8 cellular contexts compared by ENCODE assay signal in the genomic region with DNA sequence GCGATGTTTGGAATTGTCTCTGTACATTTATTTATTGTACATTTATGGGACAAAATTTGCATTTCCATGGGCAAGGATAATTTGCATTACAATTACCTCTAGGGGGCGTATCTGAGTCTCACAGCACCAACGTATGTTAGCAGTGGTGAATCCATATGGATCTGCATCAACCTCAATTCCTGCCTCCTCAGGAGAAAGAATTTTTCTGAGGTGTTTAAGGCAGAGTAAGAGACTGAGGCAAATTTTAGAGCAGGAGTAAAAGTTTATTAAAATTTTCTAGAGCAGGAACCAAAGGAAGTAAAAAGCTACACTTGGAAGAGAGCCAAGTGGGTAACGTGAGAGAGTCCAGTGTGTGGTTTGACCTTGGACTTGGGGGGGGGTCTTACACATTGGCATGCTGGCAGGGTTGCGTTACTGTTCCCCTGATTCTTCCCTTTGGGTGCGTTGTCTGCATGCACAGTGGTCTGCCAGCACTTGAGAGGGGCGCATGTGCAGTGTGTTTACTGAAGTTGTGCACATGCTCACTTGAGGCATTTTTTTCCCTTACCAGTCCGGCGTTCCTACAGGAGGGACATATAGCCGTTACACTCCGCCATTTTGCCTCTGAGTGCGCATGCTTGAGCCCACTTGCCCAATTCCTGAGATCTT. TPM values are rescaled to one million over a fixed set of nuclear protein-coding genes. Genes with fewer than 3 reads are reported as not detected.
DNase-seq lines count a peak whose midpoint lies in the region; ATAC-seq and TF ChIP-seq lines count a peak whose summit lies in the region.

No MANE protein-coding gene starts in this region.

- peak overlapping the region; percentile 46 for H3K27ac Mint-ChIP-seq in neural progenitor cell
- H3K27ac Mint-ChIP-seq in CD4-positive, alpha-beta memory T cell: no peak overlapping the region

- no peak overlapping the region for H3K4me3 ChIP-seq in neural progenitor cell
- no peak overlapping the region for H3K4me3 ChIP-seq in CD4-positive, alpha-beta memory T cell (ENCODE audit: low read length in 2 of 2)

- H3K4me1 Mint-ChIP-seq in neural progenitor cell: peaks cover 39% of the 10 kb centered on the region
- no peaks in the 10 kb centered on the region for H3K4me1 Mint-ChIP-seq in CD4-positive, alpha-beta memory T cell

- TF ChIP-seq CTCF in GM13977 (IDR thresholded peaks at IDR 0.05; ENCODE audit: extremely low read depth, insufficient read depth, missing control alignments) (peak; percentile 42), neural progenitor cell (IDR thresholded peaks at IDR 0.05) (peak; percentile 89)

- peaks cover 31% of the 10 kb centered on the region for H3K27me3 ChIP-seq in neural progenitor cell
- H3K27me3 ChIP-seq in CD4-positive, alpha-beta memory T cell (ENCODE audit: insufficient read depth, low read length): no peaks in the 10 kb centered on the region

- no peak overlapping the region for H2AFZ ChIP-seq in neural progenitor cell (replicated peaks)

- peaks cover 7% of the 10 kb centered on the region for H3K27me3 Mint-ChIP-seq in neural progenitor cell (ENCODE audit: insufficient read depth, low read depth)
- no peaks in the 10 kb centered on the region for H3K27me3 Mint-ChIP-seq in CD4-positive, alpha-beta memory T cell

- H3K9ac ChIP-seq in neural progenitor cell: no peak overlapping the region

- peaks cover 23% of the 10 kb centered on the region for H3F3A ChIP-seq in neural progenitor cell (ENCODE audit: low read depth)

- H3K9me3 Mint-ChIP-seq in neural progenitor cell: no peaks in the 10 kb centered on the region
- H3K9me3 Mint-ChIP-seq in CD4-positive, alpha-beta memory T cell: no peaks in the 10 kb centered on the region

- intact Hi-C loops in CD4-positive, alpha-beta memory T cell (cut with micrococcal nuclease): no loop called here

- peaks cover 30% of the 10 kb centered on the region for H3K4me1 ChIP-seq in neural progenitor cell
- H3K4me1 ChIP-seq in CD4-positive, alpha-beta memory T cell (ENCODE audit: insufficient read depth, low read length): no peaks in the 10 kb centered on the region

- DNase-seq in A172 (ENCODE audit: low spot score) (peak; percentile 58), GM13977 (ENCODE audit: low spot score) (no peak), NCI-H82 treated with DMSO at 0.1 percent for 48 hours (lab: John Stamatoyannopoulos, UW; ENCODE audit: unreplicated experiment) (peak; percentile 33), dermis microvascular lymphatic vessel endothelial cell (ENCODE audit: low read depth in 2 of 2) (peak; percentile 36 to 63), neural progenitor cell (ENCODE audit: low spot score) (peak; percentile 58), AG08396 (ENCODE audit: low spot score) (no peak)
- DNase-seq in CD4-positive, alpha-beta memory T cell: no peak

- H4K20me1 ChIP-seq in neural progenitor cell (ENCODE audit: low read depth): no peaks in the 10 kb centered on the region

- H3K4me2 ChIP-seq in neural progenitor cell: no peak overlapping the region

- H3K36me3 Mint-ChIP-seq in neural progenitor cell: no peaks in the 10 kb centered on the region
- peaks cover 0 to 8% of the 10 kb centered on the region in 2 donors for H3K36me3 Mint-ChIP-seq in CD4-positive, alpha-beta memory T cell

- no peaks in the 10 kb centered on the region for H3K79me2 ChIP-seq in neural progenitor cell (ENCODE audit: low read depth)

- no peak for ATAC-seq in GM21381 (IDR thresholded peaks at IDR 0.05; ENCODE audit: unreplicated experiment)

- no peak overlapping the region for H3K27ac ChIP-seq in neural progenitor cell
- H3K27ac ChIP-seq in CD4-positive, alpha-beta memory T cell (ENCODE audit: low read depth, low read length): no peak overlapping the region

- no peaks in the 10 kb centered on the region for H3K36me3 ChIP-seq in neural progenitor cell
- H3K36me3 ChIP-seq in CD4-positive, alpha-beta memory T cell (ENCODE audit: insufficient read depth, low read length): no peaks in the 10 kb centered on the region

- POLR2A ChIA-PET in CD4-positive, alpha-beta memory T cell (lab: Charles Lee; ENCODE audit: partially characterized antibody): no interaction called here

- in situ Hi-C loops in GM13977 (cut with MboI; ENCODE audit: low pct_unique_long_range_greater_than_20kb, low sequenced_read_pairs, unreplicated experiment): no loop called here

- no peaks in the 10 kb centered on the region for H3K9me3 ChIP-seq in neural progenitor cell (ENCODE audit: low read depth)
- H3K9me3 ChIP-seq in CD4-positive, alpha-beta memory T cell (ENCODE audit: control insufficient read depth in 1 of 2, low read length in 2 of 2): no peaks in the 10 kb centered on the region

- CTCF ChIA-PET in CD4-positive, alpha-beta memory T cell (lab: Charles Lee; ENCODE audit: partially characterized antibody): interaction anchor here (0.9 to 5.0 kb wide), 2 partner anchors 10 to 56 kb away, joined by 3 to 28 read pairs; no protein-coding TSS in a partner anchor

- no peak overlapping the region for H3K4me3 Mint-ChIP-seq in neural progenitor cell
- no peak overlapping the region for H3K4me3 Mint-ChIP-seq in CD4-positive, alpha-beta memory T cell

RNA-seq across cellular contexts. Expression of gene RAB14, which starts 21.0 kb away (rescaled TPM):
- 39.4 and 39.5 TPM in 2 replicates for total RNA-seq in A172 (2014; rRNA removed; shearing (Covaris generic))
- total RNA-seq in dermis microvascular lymphatic vessel endothelial cell: 26.2 and 33.8 TPM in 2 replicates
- 23.8 and 35.9 TPM in 2 replicates for total RNA-seq in neural progenitor cell (ENCODE audit: low replicate concordance)
- total RNA-seq in CD4-positive, alpha-beta memory T cell: 10 to 100 TPM; 65.5 to 68.1 TPM
- polyA plus RNA-seq in CD4-positive, alpha-beta memory T cell: 10 to 100 TPM; 34.8 to 54.0 TPM

RNA-seq across cellular contexts. Expression of gene GSN, which starts 45.3 kb away (rescaled TPM):
- total RNA-seq in A172 (2014; rRNA removed; shearing (Covaris generic)): 162 and 164 TPM in 2 replicates
- total RNA-seq in dermis microvascular lymphatic vessel endothelial cell: 243 and 248 TPM in 2 replicates
- 72.1 and 114 TPM in 2 replicates for total RNA-seq in neural progenitor cell (ENCODE audit: low replicate concordance)
- total RNA-seq in CD4-positive, alpha-beta memory T cell: 1 to 10 TPM; 7.8 to 8.7 TPM
- polyA plus RNA-seq in CD4-positive, alpha-beta memory T cell: 1 to 10 TPM; 1.9 to 4.1 TPM

Comparison
In these comparisons a context has a peak if more than half of its experiments do, and no peak if none do; other contexts are left out.
1. DNase-seq: peak in A172 (single experiment), NCI-H82 treated with DMSO at 0.1 percent for 48 hours (single experiment), dermis microvascular lymphatic vessel endothelial cell (2 of 2) and neural progenitor cell (single experiment); none in GM13977 (single experiment), CD4-positive, alpha-beta memory T cell (0 of 5) and AG08396 (single experiment).